ENCODE assay signal across 8 cellular contexts in the genomic region with DNA sequence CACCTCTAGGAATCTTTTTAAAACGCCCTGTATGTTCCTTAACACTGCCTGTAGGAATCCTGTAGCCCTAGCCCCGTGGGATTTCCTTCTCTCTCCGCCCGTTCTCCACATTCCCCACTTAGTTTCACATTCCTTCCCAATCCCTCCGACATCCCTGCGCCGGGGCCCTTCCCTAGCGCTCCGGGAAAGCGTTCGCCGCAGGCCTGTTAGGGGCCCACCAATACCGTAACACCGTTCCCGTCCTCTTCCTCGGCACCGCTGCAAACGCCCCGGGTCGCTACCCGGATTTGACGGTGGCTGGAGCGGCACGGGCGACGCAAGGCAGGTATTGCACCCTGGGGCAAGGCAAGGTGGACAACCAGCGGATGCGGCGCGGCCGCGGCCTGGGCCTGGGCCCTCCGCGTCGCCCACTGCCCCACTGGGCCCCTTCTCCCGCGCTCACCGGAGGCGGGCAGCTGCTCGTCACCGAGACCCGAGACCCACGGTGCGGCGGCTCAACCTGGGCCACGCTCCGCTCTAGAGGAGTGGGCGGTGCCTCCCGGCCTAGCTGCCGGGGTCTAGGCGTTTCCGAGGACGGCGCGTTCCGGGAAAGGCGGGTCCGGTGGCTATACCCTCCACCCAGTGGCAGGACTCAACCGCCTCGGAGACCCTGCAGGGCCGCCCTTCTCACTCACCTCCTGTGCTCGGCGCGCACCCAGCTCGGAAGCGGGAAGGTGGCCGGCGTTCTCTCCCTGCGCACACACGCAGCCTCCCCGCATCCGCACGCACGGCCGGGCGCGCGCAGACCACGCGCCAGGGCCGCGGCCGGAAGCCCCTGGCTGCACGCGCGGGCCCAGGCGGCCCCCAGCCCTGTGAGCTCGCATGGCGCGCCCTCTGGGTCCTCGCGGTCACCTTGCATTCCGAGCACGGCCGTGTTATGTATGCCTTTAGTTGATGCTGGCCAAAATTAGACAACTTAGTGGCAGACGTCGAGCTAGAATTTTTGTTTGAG. TPM values are rescaled to one million over a fixed set of nuclear protein-coding genes. Genes with fewer than 3 reads are reported as not detected.
DNase-seq lines count a peak whose midpoint lies in the region; ATAC-seq and TF ChIP-seq lines count a peak whose summit lies in the region.

A gene with protein sequence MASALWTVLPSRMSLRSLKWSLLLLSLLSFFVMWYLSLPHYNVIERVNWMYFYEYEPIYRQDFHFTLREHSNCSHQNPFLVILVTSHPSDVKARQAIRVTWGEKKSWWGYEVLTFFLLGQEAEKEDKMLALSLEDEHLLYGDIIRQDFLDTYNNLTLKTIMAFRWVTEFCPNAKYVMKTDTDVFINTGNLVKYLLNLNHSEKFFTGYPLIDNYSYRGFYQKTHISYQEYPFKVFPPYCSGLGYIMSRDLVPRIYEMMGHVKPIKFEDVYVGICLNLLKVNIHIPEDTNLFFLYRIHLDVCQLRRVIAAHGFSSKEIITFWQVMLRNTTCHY (minus strand): TSS at position 789 of the 991 bp plus-strand sequence. CDS start 18,595 bp downstream, outside the sequence.

- no peaks in the 10 kb centered on the region for H3K36me3 ChIP-seq in DOHH2 (ENCODE audit: control insufficient read depth, low read length)

- no peaks in the 10 kb centered on the region for H3K79me2 ChIP-seq in DOHH2 (ENCODE audit: control insufficient read depth, low read length)

- peak within 1 kb of the TSS; percentile 35 for H3K4me3 ChIP-seq in DOHH2 (ENCODE audit: low read length)

- peak; percentile 47 for DNase-seq in SW480 (ENCODE audit: low spot score)
- peak; percentile 60 for DNase-seq in dermis blood vessel endothelial cell
- DNase-seq in left lobe of liver (ENCODE audit: low spot score): peak; percentile 50
- DNase-seq in stimulated activated CD4-positive, alpha-beta T cell treated with anti-CD3 and anti-CD28 coated beads, Interleukin-2, amount 100 ng/mL, for 24 hours: peak; percentile 18 to 39
- DNase-seq in HCEC 1CT: no peak

- no peaks in the 10 kb centered on the region for H4K20me1 ChIP-seq in DOHH2 (ENCODE audit: control insufficient read depth, insufficient read depth, low read depth, low read length)

- H3K9me3 ChIP-seq in DOHH2 (ENCODE audit: control insufficient read depth, insufficient read depth, low read length): no peaks in the 10 kb centered on the region; the same call in 1 of the 2 replicates

- peak; percentile 73 for ATAC-seq in GM19468 (IDR thresholded peaks at IDR 0.05; ENCODE audit: extremely low read depth, unreplicated experiment)
- peak; percentile 74 for ATAC-seq in HG03571 (IDR thresholded peaks at IDR 0.05; ENCODE audit: unreplicated experiment)
- peak; percentile 83 for ATAC-seq in left lobe of liver

- H3K9me2 ChIP-seq in DOHH2 (replicated peaks; ENCODE audit: control insufficient read depth, low read length): no peaks in the 10 kb centered on the region

- no peaks in the 10 kb centered on the region for H3F3A ChIP-seq in DOHH2 (ENCODE audit: control insufficient read depth, insufficient read depth)

- H3K4me1 ChIP-seq in DOHH2 (ENCODE audit: control insufficient read depth, low read length): no peaks in the 10 kb centered on the region

- H3K27me3 ChIP-seq in DOHH2 (ENCODE audit: control insufficient read depth, low read length): peaks cover 10% of the 10 kb centered on the region; the same call in 1 of the 2 replicates

- peak within 1 kb of the TSS; percentile 22 for H3K4me2 ChIP-seq in DOHH2 (ENCODE audit: low read length)

- no peak for TF ChIP-seq CTCF in DOHH2 (IDR thresholded peaks at IDR 0.05; ENCODE audit: low read depth, low read length, poor library complexity, severe bottlenecking)

- no peak within 1 kb of the TSS for H3K27ac ChIP-seq in DOHH2 (ENCODE audit: low read depth, low read length)

RNA-seq across cellular contexts. Expression of the gene that starts here (rescaled TPM):
- total RNA-seq in dermis blood vessel endothelial cell (21.7 and 23.7 TPM in 2 replicates), left lobe of liver (0.33 TPM)

Comparison
In these comparisons a context has a peak if more than half of its experiments do, and no peak if none do; other contexts are left out.
1. RNA of the gene that starts here (total RNA-seq): 21.7 to 23.7 TPM in dermis blood vessel endothelial cell; 0.33 TPM in left lobe of liver (single experiment); every median in the first group is over 10 times any median in the second.
2. Peak in DNase-seq and ATAC-seq in left lobe of liver; RNA of the gene not detected or under 1 TPM.
3. Peak in every context shown above with its lines, with median percentiles within 50 percentile points of each other: ATAC-seq.